ENCODE assay signal across 14 cellular contexts in the genomic region with DNA sequence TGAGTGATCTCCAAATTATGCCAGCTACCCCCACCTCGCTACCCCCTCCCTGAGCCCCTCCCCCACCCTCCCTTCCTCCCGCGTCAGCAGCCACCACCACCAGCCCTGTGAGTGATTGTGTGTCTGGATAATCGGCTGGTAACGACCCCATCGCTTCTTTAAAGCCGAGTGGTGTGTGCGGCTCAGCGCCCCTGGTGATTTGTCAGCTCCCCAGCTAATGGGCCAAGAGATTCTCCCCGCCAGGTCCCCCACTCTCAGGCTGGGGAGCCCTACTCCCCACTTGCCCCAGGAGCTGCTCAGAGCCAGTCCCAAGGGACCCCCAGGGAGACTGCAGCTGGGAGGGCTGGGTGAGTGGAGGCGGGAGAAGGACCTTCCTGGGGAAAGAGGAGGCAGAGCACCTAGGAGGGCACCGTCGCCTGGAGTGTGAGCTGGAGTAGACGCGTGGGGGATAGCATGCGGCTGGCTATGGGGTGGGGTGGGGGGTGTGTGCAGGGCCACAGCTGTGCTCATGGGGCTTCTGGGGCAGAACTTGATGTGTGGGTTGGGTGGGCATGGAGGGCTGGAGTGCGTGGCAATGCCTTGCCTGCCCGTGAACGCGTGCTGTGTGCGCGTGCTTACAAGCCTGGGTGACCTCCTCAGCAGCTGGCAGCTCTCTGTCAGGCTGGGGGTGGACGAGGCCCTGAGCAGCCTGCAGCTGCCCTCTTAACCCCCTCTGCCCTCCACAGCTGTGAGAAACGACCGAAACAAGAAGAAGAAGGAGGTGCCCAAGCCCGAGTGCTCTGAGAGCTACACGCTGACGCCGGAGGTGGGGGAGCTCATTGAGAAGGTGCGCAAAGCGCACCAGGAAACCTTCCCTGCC. TPM values are rescaled to one million over a fixed set of nuclear protein-coding genes. Genes with fewer than 3 reads are reported as not detected.
DNase-seq lines count a peak whose midpoint lies in the region; ATAC-seq and TF ChIP-seq lines count a peak whose summit lies in the region.
"Had no signal": no experiment of that assay in that cellular context is flagged by ENCODE, and none has a peak within 500 bp of the region (broad histone marks: within the 10 kb centered on the region; RNA-seq: fewer than 3 reads in every experiment).

No MANE protein-coding gene starts in this region.

- ATAC-seq in right lobe of liver = peak; percentile 0 to 21 (median 12)
- ATAC-seq: K562 had no signal

- no peak overlapping the region for H3K4me3 ChIP-seq in cardiac muscle cell
- peak overlapping the region in 2 of 3 donors; percentile 42 to 44 for H3K4me3 ChIP-seq in right lobe of liver
- H3K4me3 ChIP-seq in stomach = no peak overlapping the region
- H3K4me3 ChIP-seq: K562, prostate gland had no signal

- H3K27ac ChIP-seq in cardiac muscle cell (peak overlapping the region; percentile 43), right lobe of liver (peak overlapping the region; percentile 31 to 91 (median 73)), stomach (peak overlapping the region in 3 of 5 donors; percentile 37 to 98 (median 39))
- H3K27ac ChIP-seq: prostate gland had no signal

- H3K9me3 ChIP-seq in cardiac muscle cell (ENCODE audit: low read depth) (no peaks in the 10 kb centered on the region), right lobe of liver (no peaks in the 10 kb centered on the region), stomach (no peaks in the 10 kb centered on the region)
- H3K9me3 ChIP-seq: prostate gland had no signal

- 32% methylated on average over 20 of the region's 31 CpGs for WGBS in right lobe of liver (ENCODE audit: insufficient coverage, low coverage, low lambda C conversion rate, missing lambda C conversion rate)
- WGBS in stomach, 5 donors = 78 to 83% (median 80%) methylated on average over 18 to 31 of the region's 31 CpGs

- intact Hi-C loops in cardiac septum (cut with DNase I) = loop anchor here (10.0 kb wide), 1 partner anchor 147 kb away; no protein-coding TSS in a partner anchor
- intact Hi-C loops in right lobe of liver (cut with DNase I) = loop anchor here in 1 of 2 donors (5.0 kb wide), 1 partner anchor 44 kb away; a partner anchor contains a TSS
- intact Hi-C loops in stomach (cut with DNase I; ENCODE audit: low total_unique reads) = no loop called here

- H3K27me3 ChIP-seq in cardiac muscle cell (no peaks in the 10 kb centered on the region), right lobe of liver (no peaks in the 10 kb centered on the region), stomach (no peaks in the 10 kb centered on the region)

- no peak for TF ChIP-seq CTCF in cardiac muscle cell (IDR thresholded peaks at IDR 0.05; ENCODE audit: low read depth, low read length)
- TF ChIP-seq CTCF in right lobe of liver (IDR thresholded peaks at IDR 0.05) = no peak
- no peak for TF ChIP-seq CTCF in stomach (IDR thresholded peaks at IDR 0.05)

- H3K4me1 ChIP-seq in cardiac muscle cell (ENCODE audit: low read depth) = peaks cover 35% of the 10 kb centered on the region
- H3K4me1 ChIP-seq in right lobe of liver = peaks cover 9 to 96% (median 50%) of the 10 kb centered on the region in 4 donors
- peaks cover 57 to 93% (median 71%) of the 10 kb centered on the region in 4 donors for H3K4me1 ChIP-seq in stomach

- H3K36me3 ChIP-seq in cardiac muscle cell (peaks cover 11% of the 10 kb centered on the region), right lobe of liver (peaks cover 0 to 29% (median 13%) of the 10 kb centered on the region in 4 donors), stomach (peaks cover 44 to 83% (median 66%) of the 10 kb centered on the region in 4 donors)
- H3K36me3 ChIP-seq: prostate gland had no signal

- TF ChIP-seq POLR2A in right lobe of liver (IDR thresholded peaks at IDR 0.05) = no peak
- no peak for TF ChIP-seq POLR2A in stomach (IDR thresholded peaks at IDR 0.05)

- no peak for DNase-seq in cardiac muscle cell (ENCODE audit: low read depth in 1 of 2, low spot score in 1 of 2)
- no peak for DNase-seq in cardiac septum (ENCODE audit: low spot score)
- DNase-seq in SHP77 treated with DMSO at 0.1 percent for 48 hours (lab: John Stamatoyannopoulos, UW) = peak; percentile 24
- peak; percentile 42 to 73 (median 71) for DNase-seq in right lobe of liver
- no peak for DNase-seq in stomach
- DNase-seq in COLO668 (lab: John Stamatoyannopoulos, UW; ENCODE audit: unreplicated experiment) = no peak
- DNase-seq in OCI-M2 (lab: John Stamatoyannopoulos, UW; ENCODE audit: unreplicated experiment) = no peak
- no peak for DNase-seq in AG08396 (ENCODE audit: low spot score)
- DNase-seq: activated CD4-positive, CD25-positive, alpha-beta regulatory T cell treated with anti-CD3 and anti-CD28 coated beads, Interleukin-2, amount 50 U/mL, for 72 hours; activated naive CD4-positive, alpha-beta T cell treated with Interleukin-2 at 50 U/mL for 16 hours; C1 segment of cervical spinal cord; effector CD4-positive, alpha-beta T cell had no signal

- TF ChIP-seq EP300 in stomach (IDR thresholded peaks at IDR 0.05) = no peak

RNA-seq across cellular contexts. Expression of a gene that starts 13.1 kb away (rescaled TPM):
- total RNA-seq in cardiac muscle cell (0.48 and 1.7 TPM in 2 replicates), cardiac septum (2.6 TPM), right lobe of liver (under 1 TPM in 5 of 6 experiments, not detected in 1; 0.22 to 0.78 (median 0.37) TPM), stomach (1 to 10 TPM in 1 of 5 donors, under 1 TPM in 1, not detected in 3; 0.55 to 1.2 TPM)
- polyA plus RNA-seq in cardiac muscle cell (4.6 and 8.6 TPM in 2 replicates), stomach (not detected)

RNA-seq across cellular contexts. Expression of a gene that starts 42.4 kb away (rescaled TPM):
- total RNA-seq in cardiac muscle cell (58.9 and 61.3 TPM in 2 replicates), cardiac septum (30.7 TPM), right lobe of liver (10 to 100 TPM; 17.7 to 41.9 (median 22.9) TPM), stomach (10 to 100 TPM; 14.3 to 40.8 (median 24.6) TPM)
- polyA plus RNA-seq in cardiac muscle cell (33.2 and 43.4 TPM in 2 replicates), stomach (10 to 100 TPM; 11.2 to 20.0 (median 17.1) TPM)

Comparison
In these comparisons a context has a peak if more than half of its experiments do, and no peak if none do; other contexts are left out.
1. DNase-seq: peak in SHP77 treated with DMSO at 0.1 percent for 48 hours (single experiment) and right lobe of liver (3 of 3); none in cardiac muscle cell (0 of 2), cardiac septum (single experiment), stomach (single experiment), COLO668 (single experiment), OCI-M2 (single experiment) and AG08396 (single experiment).
2. H3K4me3 ChIP-seq: peak in right lobe of liver (2 of 3); none in cardiac muscle cell (single experiment) and stomach (0 of 4).
3. Peak in every context shown above with its lines, with median percentiles within 50 percentile points of each other: H3K27ac ChIP-seq.